In the genomic region with DNA sequence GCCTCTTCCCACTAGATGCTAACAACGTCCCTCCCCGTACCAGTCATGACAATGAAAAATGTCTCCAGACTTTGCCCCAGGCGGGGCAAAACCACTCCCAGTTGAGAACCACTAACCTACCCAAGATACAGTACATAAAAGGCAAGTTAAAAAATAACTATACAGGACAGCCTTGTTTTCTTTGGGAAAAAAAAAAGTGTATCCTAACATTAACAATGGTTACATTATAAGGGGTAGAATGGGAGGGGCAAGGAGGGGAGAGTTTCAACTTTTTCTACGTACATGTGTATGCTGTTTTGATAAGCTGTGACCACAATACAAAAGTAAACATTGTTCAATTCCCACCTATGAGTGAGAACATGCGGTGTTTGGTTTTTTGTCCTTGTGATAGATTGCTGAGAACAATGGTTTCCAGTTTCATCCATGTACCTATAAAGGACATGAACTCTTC, we compare ENCODE assay signal across 30 cellular contexts.
"Had no signal": no experiment of that assay in that cellular context is flagged by ENCODE, and none has a peak within 500 bp of the region (broad histone marks: within the 10 kb centered on the region; RNA-seq: fewer than 3 reads in every experiment).

No MANE protein-coding gene starts in this region.

- H3K9me3 ChIP-seq: body of pancreas, left lung, ovary, prostate gland, sigmoid colon, thyroid gland had no signal

- H3K36me3 ChIP-seq: cardiac muscle cell, left lung, ovary, prostate gland, sigmoid colon, thyroid gland had no signal

- ATAC-seq: body of pancreas; effector memory CD8-positive, alpha-beta T cell; left lung; stimulated activated memory B cell treated with anti-CD40 and anti-IgM and Interleukin-4, amounts not matched to agents 10 μg/mL and 1 μg/mL and 100 μg/mL, for 72 hours; stimulated activated naive CD8-positive, alpha-beta T cell treated with anti-CD3 and anti-CD28 coated beads, Interleukin-15, amount 100 ng/mL, for 72 hours had no signal

- H3K4me3 ChIP-seq: body of pancreas, cardiac muscle cell, left lung, lung, ovary, prostate gland, sigmoid colon, smooth muscle cell, thyroid gland had no signal

- H3K27ac ChIP-seq: body of pancreas, cardiac muscle cell, left lung, ovary, prostate gland, sigmoid colon, thyroid gland, VCaP had no signal

- H3K4me1 ChIP-seq: body of pancreas, left lung, prostate gland, thyroid gland had no signal

- DNase-seq: activated CD4-positive, alpha-beta T cell treated with anti-CD3 and anti-CD28 coated beads for 4 hours; activated CD4-positive, alpha-beta T cell treated with anti-CD3 and anti-CD28 coated beads, Interleukin-2, amount 50 U/mL, for 4 hours; activated effector memory CD4-positive, alpha-beta T cell treated with Interleukin-2 at 50 U/mL for 16 hours; activated naive CD4-positive, alpha-beta T cell treated with Interleukin-2 at 50 U/mL for 16 hours; activated T-cell treated with anti-CD3 and anti-CD28 coated beads for 4 hours; aorta; body of pancreas; cerebellar nuclear complex; cortex of kidney; effector memory CD8-positive, alpha-beta T cell; erythroblast; head of caudate nucleus; kidney glomerular epithelial cell; left lung; mesendoderm; naive B cell; ovary; retina; sigmoid colon; stimulated activated CD4-positive, alpha-beta T cell treated with anti-CD3 and anti-CD28 coated beads, Interleukin-1b, Interleukin-23, amount 100 ng/mL, for 48 hours; stimulated activated CD4-positive, alpha-beta T cell treated with anti-CD3 and anti-CD28 coated beads, Interleukin-4, amount 100 ng/mL, for 4 hours; stimulated activated CD8-positive, alpha-beta memory T cell treated with anti-CD3 and anti-CD28 coated beads, Interleukin-4, amount 100 ng/mL, for 48 hours; stimulated activated naive CD8-positive, alpha-beta T cell treated with anti-CD3 and anti-CD28 coated beads, Interleukin-15, amount 100 ng/mL, for 72 hours; thyroid gland had no signal

- H3K4me2 ChIP-seq: smooth muscle cell had no signal

- H3K27me3 ChIP-seq: body of pancreas, cardiac muscle cell, left lung, ovary, sigmoid colon, thyroid gland had no signal
